20 cellular contexts compared by ENCODE assay signal in genomic region chr3:177594096-177594495, GRCh38.
DNase-seq lines count a peak whose midpoint lies in the region; ATAC-seq, FAIRE-seq and TF ChIP-seq lines count a peak whose summit lies in the region.
"Had no signal": no experiment of that assay in that cellular context is flagged by ENCODE, and none has a peak within 500 bp of the region (broad histone marks: within the 10 kb centered on the region; RNA-seq: fewer than 3 reads in every experiment).

No MANE protein-coding gene starts in this region.

- BruUV-seq in K562 (replicated peaks; lab: Mats Ljungman, UMichigan) = no TSS peak

- H3K9me3 ChIP-seq in K562 (replicated peaks; ENCODE audit: control insufficient read depth, insufficient read depth, low read depth, low read length) (no peaks in the 10 kb centered on the region), heart left ventricle (no peaks in the 10 kb centered on the region)
- H3K9me3 ChIP-seq: MG63, prostate gland, testis had no signal

- H3K36me3 ChIP-seq in K562 (ENCODE audit: control insufficient read depth, insufficient read depth, low read length) (no peaks in the 10 kb centered on the region), heart left ventricle (no peaks in the 10 kb centered on the region)
- H3K36me3 ChIP-seq: cardiac muscle cell, MG63, prostate gland had no signal

- H3K9ac ChIP-seq in K562 (ENCODE audit: insufficient read depth in 1 of 2, low read depth in 2 of 2, low read length in 2 of 2) = no peak overlapping the region

- no peaks in the 10 kb centered on the region for H3K27me3 Mint-ChIP-seq in stimulated activated naive CD8-positive, alpha-beta T cell treated with anti-CD3 and anti-CD28 coated beads, Interleukin-15, Interleukin-2, amounts not matched to agents 100 ng/mL and 50 ng/mL, for 24 hours
- no peaks in the 10 kb centered on the region for H3K27me3 Mint-ChIP-seq in stimulated activated naive CD8-positive, alpha-beta T cell treated with anti-CD3 and anti-CD28 coated beads, Interleukin-15, amount 100 ng/mL, for 72 hours
- H3K27me3 Mint-ChIP-seq: CD4-positive, CD25-positive, alpha-beta regulatory T cell; naive thymus-derived CD4-positive, alpha-beta T cell had no signal

- WGBS in K562 (ENCODE audit: insufficient coverage, low coverage, missing lambda C conversion rate) = 64% methylated on average over 6 of the region's 6 CpGs
- 94 to 97% (median 97%) methylated on average over 6 of the region's 6 CpGs for WGBS in heart left ventricle, 4 donors

- H3K4me2 ChIP-seq in K562 (ENCODE audit: insufficient read depth, low read length) = no peak overlapping the region

- no peak for FAIRE-seq in K562 (lab: Jason Lieb, UNC)
- FAIRE-seq: small intestine had no signal

- H3K4me3 Mint-ChIP-seq in stimulated activated naive CD8-positive, alpha-beta T cell treated with anti-CD3 and anti-CD28 coated beads, Interleukin-15, Interleukin-2, amounts not matched to agents 100 ng/mL and 50 ng/mL, for 24 hours = no peak overlapping the region
- H3K4me3 Mint-ChIP-seq in stimulated activated naive CD8-positive, alpha-beta T cell treated with anti-CD3 and anti-CD28 coated beads, Interleukin-15, amount 100 ng/mL, for 72 hours = no peak overlapping the region
- H3K4me3 Mint-ChIP-seq: naive thymus-derived CD4-positive, alpha-beta T cell; T-helper 2 cell treated with Interferon-gamma antibody and Interleukin-4, amounts not matched to agents 5 μg/mL and 100 μg/mL, for 36 hours had no signal

- in situ Hi-C loops in K562 (cut with MboI) = no loop called here

- TF ChIP-seq POLR2A in K562 (conservative IDR thresholded peaks at IDR 0.05) = no peak
- TF ChIP-seq POLR2A in heart left ventricle (IDR thresholded peaks at IDR 0.05) = no peak

- no peak for DNase-seq in stimulated activated naive CD8-positive, alpha-beta T cell treated with anti-CD3 and anti-CD28 coated beads, Interleukin-15, amount 100 ng/mL, for 72 hours
- DNase-seq in K562 (ENCODE audit: extremely low read depth in 1 of 4, low spot score in 3 of 4) = no peak
- no peak for DNase-seq in left colon
- no peak for DNase-seq in NCI-H1694 (lab: John Stamatoyannopoulos, UW)
- no peak for DNase-seq in heart left ventricle
- DNase-seq in stimulated activated CD8-positive, alpha-beta memory T cell treated with anti-CD3 and anti-CD28 coated beads, Interleukin-4, amount 100 ng/mL, for 48 hours = no peak
- DNase-seq: CD4-positive, CD25-positive, alpha-beta regulatory T cell; DMS79; effector CD4-positive, alpha-beta T cell; MG63; naive thymus-derived CD4-positive, alpha-beta T cell; NCI-H2081; NCI-H510A; small intestine; testis had no signal

- H3K4me3 ChIP-seq in K562 (no peak overlapping the region), heart left ventricle (no peak overlapping the region)
- H3K4me3 ChIP-seq: cardiac muscle cell, MG63, prostate gland, testis had no signal

- H3K9me1 ChIP-seq in K562 (ENCODE audit: control insufficient read depth, insufficient read depth, low read length) = no peaks in the 10 kb centered on the region

- no peak for TF ChIP-seq EP300 in K562 (IDR thresholded peaks at IDR 0.05; ENCODE audit: low read length)

- POLR2A ChIA-PET in K562 (lab: Yijun Ruan, JAX) = no interaction called here

- CTCF ChIA-PET in K562 (lab: Yijun Ruan, JAX; ENCODE audit: low intra/inter-chr PET ratio) = no interaction called here

- TF ChIP-seq CTCF in K562 (IDR thresholded peaks at IDR 0.05 in 2 of 3, conservative IDR thresholded peaks at IDR 0.05 in 1 of 3; ENCODE audit: insufficient read depth in 2 of 3, low read depth in 1 of 3, low read length in 3 of 3) (no peak), heart left ventricle (IDR thresholded peaks at IDR 0.05) (no peak)

- no peaks in the 10 kb centered on the region for H3K27me3 ChIP-seq in K562 (ENCODE audit: control insufficient read depth in 2 of 2, insufficient read depth in 2 of 2, low read length in 2 of 2)
- H3K27me3 ChIP-seq in heart left ventricle = no peaks in the 10 kb centered on the region
- H3K27me3 ChIP-seq: cardiac muscle cell, MG63, testis had no signal

- no peak for TF ChIP-seq RAD21 in K562 (CRISPR knock-in tag; conservative IDR thresholded peaks at IDR 0.05 in 1 of 2, IDR thresholded peaks at IDR 0.05 in 1 of 2)

- H3K36me3 Mint-ChIP-seq in stimulated activated naive CD8-positive, alpha-beta T cell treated with anti-CD3 and anti-CD28 coated beads, Interleukin-15, Interleukin-2, amounts not matched to agents 100 ng/mL and 50 ng/mL, for 24 hours (ENCODE audit: low read depth) = no peaks in the 10 kb centered on the region
- H3K36me3 Mint-ChIP-seq: CD4-positive, CD25-positive, alpha-beta regulatory T cell had no signal

- H3K27ac ChIP-seq in K562 (ENCODE audit: extremely low read depth, low read depth, low read length) = no peak overlapping the region
- peak overlapping the region in 1 of 12 donors; percentile 44 for H3K27ac ChIP-seq in heart left ventricle
- H3K27ac ChIP-seq: cardiac muscle cell, testis had no signal

- H3K4me1 Mint-ChIP-seq in stimulated activated naive CD8-positive, alpha-beta T cell treated with anti-CD3 and anti-CD28 coated beads, Interleukin-15, Interleukin-2, amounts not matched to agents 100 ng/mL and 50 ng/mL, for 24 hours (ENCODE audit: low read depth) = peaks cover 81% of the 10 kb centered on the region
- H3K4me1 Mint-ChIP-seq in stimulated activated naive CD8-positive, alpha-beta T cell treated with anti-CD3 and anti-CD28 coated beads, Interleukin-15, amount 100 ng/mL, for 72 hours = peaks cover 70% of the 10 kb centered on the region

- no peak overlapping the region for H2AFZ ChIP-seq in K562 (ENCODE audit: low read depth, low read length)

- no peaks in the 10 kb centered on the region for H3K79me2 ChIP-seq in K562 (ENCODE audit: control insufficient read depth, insufficient read depth, low read length)

- H4K20me1 ChIP-seq in K562 (replicated peaks; ENCODE audit: control insufficient read depth, insufficient read depth, low read length) = no peaks in the 10 kb centered on the region

- intact Hi-C loops in K562 (cut with micrococcal nuclease) (no loop called here), left colon (cut with DNase I, micrococcal nuclease) (no loop called here), heart left ventricle (cut with DNase I) (loop anchor here in 2 of 10 donors (5.0 to 10.0 kb wide), 3 partner anchors 67 to 399 kb away; partner anchors contain the start of gene TBL1XR1 (in 1 of the 2))

- ATAC-seq in stimulated activated naive CD8-positive, alpha-beta T cell treated with anti-CD3 and anti-CD28 coated beads, Interleukin-15, amount 100 ng/mL, for 72 hours = no peak
- ATAC-seq in K562 (no peak), left colon (peak; percentile 56), GM19463 (IDR thresholded peaks at IDR 0.05; ENCODE audit: unreplicated experiment) (no peak), heart left ventricle (no peak)
- ATAC-seq: naive thymus-derived CD4-positive, alpha-beta T cell had no signal

- H3K9me3 Mint-ChIP-seq in stimulated activated naive CD8-positive, alpha-beta T cell treated with anti-CD3 and anti-CD28 coated beads, Interleukin-15, Interleukin-2, amounts not matched to agents 100 ng/mL and 50 ng/mL, for 24 hours = no peaks in the 10 kb centered on the region
- no peaks in the 10 kb centered on the region for H3K9me3 Mint-ChIP-seq in stimulated activated naive CD8-positive, alpha-beta T cell treated with anti-CD3 and anti-CD28 coated beads, Interleukin-15, amount 100 ng/mL, for 72 hours
- H3K9me3 Mint-ChIP-seq: CD4-positive, CD25-positive, alpha-beta regulatory T cell; naive thymus-derived CD4-positive, alpha-beta T cell had no signal

- peak overlapping the region; percentile 38 for H3K27ac Mint-ChIP-seq in stimulated activated naive CD8-positive, alpha-beta T cell treated with anti-CD3 and anti-CD28 coated beads, Interleukin-15, Interleukin-2, amounts not matched to agents 100 ng/mL and 50 ng/mL, for 24 hours
- peak overlapping the region in 1 of 2 donors; percentile 53 for H3K27ac Mint-ChIP-seq in stimulated activated naive CD8-positive, alpha-beta T cell treated with anti-CD3 and anti-CD28 coated beads, Interleukin-15, amount 100 ng/mL, for 72 hours
- H3K27ac Mint-ChIP-seq: T-helper 2 cell treated with Interferon-gamma antibody and Interleukin-4, amounts not matched to agents 5 μg/mL and 100 μg/mL, for 36 hours had no signal

- H3K4me1 ChIP-seq in K562 (replicated peaks in 1 of 2; ENCODE audit: control insufficient read depth in 2 of 2, insufficient read depth in 2 of 2, low read length in 2 of 2) (peaks cover 0 to 24% of the 10 kb centered on the region in 2 experiments; a peak in 3 of 5 replicates), heart left ventricle (peaks cover 3 to 89% (median 29%) of the 10 kb centered on the region in 12 donors)

TF ChIP-seq in K562, 482 proteins besides CTCF, POLR2A, EP300 and RAD21:
- TF ChIP-seq POLR3G (IDR thresholded peaks at IDR 0.05; ENCODE audit: extremely low read depth, insufficient read length, insufficient replicate concordance) (no peak), ZNF12 (CRISPR knock-in tag; IDR thresholded peaks at IDR 0.05) (no peak), CEBPB (tag; IDR thresholded peaks at IDR 0.05) (peak; percentile 70), CBFA2T2 (conservative IDR thresholded peaks at IDR 0.05) (no peak), ZEB2 (IDR thresholded peaks at IDR 0.05) (no peak)
